Comparison of ENCODE assay signal across 1 cellular context in the genomic region with DNA sequence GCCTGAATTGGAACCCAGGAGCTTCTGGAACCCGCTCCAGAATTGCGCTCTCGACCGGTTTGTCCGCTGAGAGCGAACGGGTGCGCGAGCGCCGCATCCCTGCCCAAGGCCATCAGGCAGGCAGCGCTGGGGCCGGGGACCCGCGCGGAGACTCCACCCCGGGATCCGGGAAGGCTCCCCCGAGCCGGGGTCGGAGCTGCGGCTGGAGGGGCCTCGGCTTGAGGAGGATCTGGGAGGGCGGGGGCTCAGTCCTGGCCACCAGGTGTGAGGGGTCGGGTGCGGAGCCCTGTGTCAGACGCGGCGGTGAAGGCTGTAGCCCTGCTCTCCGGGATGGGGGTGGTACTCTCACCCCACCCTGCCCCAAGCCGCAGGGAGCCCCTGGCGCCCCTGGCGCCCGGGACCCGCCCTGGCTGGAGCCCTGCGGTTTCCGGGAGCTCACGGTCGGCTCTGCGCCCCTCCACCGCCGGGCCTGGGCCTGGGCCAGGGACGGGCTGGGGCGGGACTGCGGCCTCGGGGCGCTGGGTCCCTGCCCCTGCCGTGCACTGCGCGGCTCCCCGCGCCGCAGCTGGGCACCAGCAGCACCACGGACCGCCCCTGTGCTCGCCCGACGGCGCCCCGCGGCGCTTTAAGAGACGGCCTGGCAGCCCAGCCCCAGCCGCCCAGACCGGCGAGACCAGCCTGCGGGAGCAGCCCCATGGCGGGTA.
TF ChIP-seq lines count a peak whose summit lies in the region.

Gene SYT15, plus strand, starts transcription at position 654 of the 704 bp plus-strand sequence. Its CDS starts 41 bp downstream, at position 695.

TF ChIP-seq in HepG2, 621 proteins besides CTCF, POLR2A, EP300 and RAD21:
- 0 out of 2 replicates have a peak, but pooled peaks have one; percentile 34 for TF ChIP-seq KDM2A (CRISPR knock-in tag; IDR thresholded peaks at IDR 0.05; ENCODE audit: borderline replicate concordance, low read depth)
- TF ChIP-seq ZNF800 (CRISPR knock-in tag; IDR thresholded peaks at IDR 0.05) = 0 out of 2 replicates have a peak, but pooled peaks have one; percentile 65
